In the genomic region with DNA sequence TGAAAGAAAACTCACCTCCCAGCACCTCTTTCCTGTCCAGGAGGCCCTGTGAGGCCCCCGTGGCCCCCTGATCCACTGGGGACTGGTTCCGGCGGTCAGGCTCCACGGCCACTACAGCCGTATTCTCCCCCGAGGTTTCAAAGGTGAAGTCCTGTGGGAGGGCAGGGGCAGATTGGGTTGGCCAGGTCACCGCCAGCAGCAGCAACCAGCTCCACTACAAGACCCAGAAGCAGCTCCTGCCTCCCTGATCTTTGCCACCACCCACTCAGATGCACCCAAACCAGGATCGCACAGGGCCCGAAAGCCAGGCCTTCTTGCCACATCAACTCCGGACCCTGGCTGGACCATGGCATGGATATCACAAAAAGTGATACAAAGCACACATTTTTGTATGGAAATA, we compare ENCODE assay signal across 19 cellular contexts. TPM values are rescaled to one million over a fixed set of nuclear protein-coding genes. Genes with fewer than 3 reads are reported as not detected.
DNase-seq lines count a peak whose midpoint lies in the region; ATAC-seq and TF ChIP-seq lines count a peak whose summit lies in the region.
"Had no signal": no experiment of that assay in that cellular context is flagged by ENCODE, and none has a peak within 500 bp of the region (broad histone marks: within the 10 kb centered on the region; RNA-seq: fewer than 3 reads in every experiment).

No MANE protein-coding gene starts in this region.

- WGBS in right lobe of liver (ENCODE audit: insufficient coverage, low coverage, low lambda C conversion rate, missing lambda C conversion rate), result 25% methylated on average over 7 of the region's 10 CpGs

- POLR2A ChIA-PET in RWPE1 (lab: Yijun Ruan, JAX; ENCODE audit: low non-redundant PET), result no interaction called here

- no peaks in the 10 kb centered on the region for H3K27me3 ChIP-seq in right lobe of liver
- H3K27me3 ChIP-seq: BLaER1 had no signal

- TF ChIP-seq CTCF in RWPE1 (conservative IDR thresholded peaks at IDR 0.05; ENCODE audit: low read depth) (no peak), endothelial cell (IDR thresholded peaks at IDR 0.05; ENCODE audit: unreplicated experiment) (no peak), right lobe of liver (IDR thresholded peaks at IDR 0.05) (no peak)

- H3K9me3 Mint-ChIP-seq in endothelial cell (ENCODE audit: unreplicated experiment), result no peaks in the 10 kb centered on the region
- H3K9me3 Mint-ChIP-seq: CD4-positive, CD25-positive, alpha-beta regulatory T cell; CD8-positive, alpha-beta T cell had no signal

- intact Hi-C loops in Right ventricle myocardium inferior (cut with DNase I) (no loop called here), left cardiac atrium (cut with DNase I) (no loop called here), right lobe of liver (cut with DNase I) (no loop called here)

- no peaks in the 10 kb centered on the region for H3K4me1 Mint-ChIP-seq in endothelial cell (ENCODE audit: unreplicated experiment)
- H3K4me1 Mint-ChIP-seq: CD4-positive, CD25-positive, alpha-beta regulatory T cell had no signal

- no peaks in the 10 kb centered on the region for H3K9me3 ChIP-seq in right lobe of liver
- H3K9me3 ChIP-seq: BLaER1, Caco-2 had no signal

- CTCF ChIA-PET in RWPE1 (lab: Yijun Ruan, JAX), result interaction anchor here (3.1 kb wide), 1 partner anchor 22 kb away, joined by 10 read pairs; a partner anchor contains a TSS

- H3K27me3 Mint-ChIP-seq in endothelial cell (ENCODE audit: unreplicated experiment), result peaks cover 7% of the 10 kb centered on the region
- H3K27me3 Mint-ChIP-seq: CD4-positive, CD25-positive, alpha-beta regulatory T cell had no signal

- peak; percentile 61 for TF ChIP-seq POLR2A in right lobe of liver (IDR thresholded peaks at IDR 0.05)

- ATAC-seq in Right ventricle myocardium inferior (no peak), left cardiac atrium (no peak), right lobe of liver (peak; percentile 5 to 29 (median 18)), HG02588 (IDR thresholded peaks at IDR 0.05; ENCODE audit: unreplicated experiment) (no peak)
- ATAC-seq: CD8-positive, alpha-beta T cell had no signal

- H3K4me3 ChIP-seq in right lobe of liver, result peak overlapping the region in 2 of 3 donors; percentile 34 to 44
- H3K4me3 ChIP-seq: BLaER1, GM23248 had no signal

- DNase-seq in Right ventricle myocardium inferior (ENCODE audit: missing footprints) (peak; percentile 66), left cardiac atrium (no peak), RWPE1 (ENCODE audit: low spot score) (no peak), endothelial cell (ENCODE audit: low spot score) (no peak), right lobe of liver (peak in 2 of 3 donors; percentile 82 to 83)
- DNase-seq in stimulated activated CD4-positive, alpha-beta T cell treated with anti-CD3 and anti-CD28 coated beads, Interleukin-4, amount 100 ng/mL, for 4 hours, result no peak
- DNase-seq: Caco-2; CD4-positive, CD25-positive, alpha-beta regulatory T cell; CD8-positive, alpha-beta T cell; DMS153; DND-41; GM23248; H7; HCEC 1CT had no signal

- peaks cover 11% of the 10 kb centered on the region for H3K36me3 Mint-ChIP-seq in endothelial cell (ENCODE audit: low read depth, unreplicated experiment)
- H3K36me3 Mint-ChIP-seq: CD4-positive, CD25-positive, alpha-beta regulatory T cell; CD8-positive, alpha-beta T cell had no signal

- H3K4me3 Mint-ChIP-seq in endothelial cell (ENCODE audit: unreplicated experiment), result no peak overlapping the region
- H3K4me3 Mint-ChIP-seq: B cell; CD4-positive, CD25-positive, alpha-beta regulatory T cell; CD8-positive, alpha-beta T cell had no signal

- peaks cover 0 to 85% (median 39%) of the 10 kb centered on the region in 4 donors for H3K4me1 ChIP-seq in right lobe of liver

- H3K36me3 ChIP-seq in right lobe of liver, result peaks cover 0 to 35% (median 7%) of the 10 kb centered on the region in 4 donors

- H3K27ac Mint-ChIP-seq in endothelial cell (ENCODE audit: unreplicated experiment), result peak overlapping the region; percentile 26
- H3K27ac Mint-ChIP-seq: B cell; CD4-positive, CD25-positive, alpha-beta regulatory T cell; CD8-positive, alpha-beta T cell had no signal

- H3K27ac ChIP-seq in RWPE1 (peak overlapping the region; percentile 100), right lobe of liver (peak overlapping the region; percentile 57 to 99 (median 88))
- H3K27ac ChIP-seq: 22Rv1, BLaER1, C4-2B, GM23248 had no signal

RNA-seq across cellular contexts. Expression of a gene that starts 21.9 kb away (rescaled TPM):
- total RNA-seq in Right ventricle myocardium inferior, result 0.68 TPM
- total RNA-seq in left cardiac atrium, result under 1 TPM; 0.21 to 0.50 TPM
- total RNA-seq in endothelial cell (ENCODE audit: unreplicated experiment), result 3.6 TPM
- 100 to 1,000 TPM; 260 to 452 (median 415) TPM for total RNA-seq in right lobe of liver
- total RNA-seq: B cell; CD4-positive, CD25-positive, alpha-beta regulatory T cell; CD8-positive, alpha-beta T cell had no signal

Comparison
In these comparisons a context has a peak if more than half of its experiments do, and no peak if none do; other contexts are left out.
1. DNase-seq: peak in Right ventricle myocardium inferior (single experiment) and right lobe of liver (2 of 3); none in left cardiac atrium (single experiment), RWPE1 (single experiment), endothelial cell (single experiment) and stimulated activated CD4-positive, alpha-beta T cell treated with anti-CD3 and anti-CD28 coated beads, Interleukin-4, amount 100 ng/mL, for 4 hours (0 of 2).
2. ATAC-seq: peak in right lobe of liver (4 of 4); none in Right ventricle myocardium inferior (single experiment), left cardiac atrium (0 of 2) and HG02588 (single experiment).
3. RNA of a gene that starts 21.9 kb away (total RNA-seq): 260 to 452 TPM in right lobe of liver; 3.6 TPM in endothelial cell (single experiment), 0.68 TPM in Right ventricle myocardium inferior (single experiment) and 0.21 to 0.50 TPM in left cardiac atrium; every median in the first group is over 10 times any median in the second.